19 cellular contexts compared by ENCODE assay signal in the genomic region with DNA sequence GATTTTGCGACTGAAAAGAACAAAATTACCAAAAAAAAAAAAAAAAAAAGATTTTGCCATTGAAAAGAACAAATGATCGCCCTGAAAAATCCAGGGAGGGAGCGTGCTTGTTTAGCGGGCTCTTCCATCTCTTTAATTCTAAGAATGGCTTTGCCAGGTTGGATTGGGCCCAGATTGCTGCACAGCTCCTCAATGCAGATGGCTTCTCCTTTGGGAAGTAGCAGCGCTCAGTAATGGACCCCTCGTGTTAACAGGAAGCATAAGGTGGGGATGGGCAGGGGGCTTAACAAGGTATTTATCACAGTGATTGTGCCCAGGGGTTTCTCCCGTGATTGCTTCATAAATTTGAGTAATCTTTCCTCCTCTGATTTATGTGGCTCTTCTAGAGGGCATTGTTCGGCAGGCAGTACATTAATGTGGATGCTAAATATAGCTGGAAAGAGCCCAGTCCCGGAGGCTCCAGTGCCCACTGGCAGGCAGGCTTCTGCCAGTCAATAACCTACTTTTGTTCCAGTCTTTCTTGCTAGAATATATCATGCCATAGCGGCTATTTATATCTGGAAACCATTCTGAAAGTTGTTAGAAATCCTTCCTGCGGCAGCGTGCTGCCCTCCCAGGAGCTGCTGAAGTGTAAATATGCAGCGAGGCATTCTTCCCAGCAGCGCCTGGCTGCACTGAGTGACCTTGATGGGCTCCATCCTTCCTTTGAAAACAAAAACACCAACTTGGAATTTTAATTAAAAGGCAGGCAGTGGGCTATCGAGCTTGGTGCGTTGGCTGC.
DNase-seq lines count a peak whose midpoint lies in the region; ATAC-seq and TF ChIP-seq lines count a peak whose summit lies in the region.
"Had no signal": no experiment of that assay in that cellular context is flagged by ENCODE, and none has a peak within 500 bp of the region (broad histone marks: within the 10 kb centered on the region; RNA-seq: fewer than 3 reads in every experiment).

No MANE protein-coding gene starts in this region.

- peaks cover 20% of the 10 kb centered on the region for H3K4me1 ChIP-seq in endodermal cell (ENCODE audit: control insufficient read depth, insufficient read depth, low read length)
- H3K4me1 ChIP-seq in muscle layer of duodenum (ENCODE audit: control insufficient read depth in 1 of 2, insufficient read depth in 2 of 2, low read length in 2 of 2), result peaks cover 0 to 16% of the 10 kb centered on the region in 2 donors
- H3K4me1 ChIP-seq in upper lobe of right lung, result peaks cover 2% of the 10 kb centered on the region

- H3K4me3 Mint-ChIP-seq in endodermal cell, result no peak overlapping the region
- H3K4me3 Mint-ChIP-seq in stimulated activated naive B cell treated with anti-CD40 and anti-IgM and Interleukin-4, amounts not matched to agents 10 μg/mL and 1 μg/mL and 100 μg/mL, for 72 hours, result no peak overlapping the region
- H3K4me3 Mint-ChIP-seq: immature natural killer cell; naive B cell; T-helper 2 cell treated with Interferon-gamma antibody and Interleukin-4, amounts not matched to agents 5 μg/mL and 100 μg/mL, for 36 hours had no signal

- H3K9me3 ChIP-seq in endodermal cell (ENCODE audit: control insufficient read depth, low read length) (no peaks in the 10 kb centered on the region), muscle layer of duodenum (ENCODE audit: control insufficient read depth in 1 of 2, low read length in 2 of 2) (no peaks in the 10 kb centered on the region), upper lobe of right lung (no peaks in the 10 kb centered on the region)
- H3K9me3 ChIP-seq: Peyer's patch had no signal

- no peak overlapping the region for H3K4me3 ChIP-seq in endodermal cell (ENCODE audit: low read length)
- H3K4me3 ChIP-seq in muscle layer of duodenum (ENCODE audit: low read depth in 1 of 2, low read length in 2 of 2), result peak overlapping the region; percentile 12 to 34
- H3K4me3 ChIP-seq in upper lobe of right lung, result no peak overlapping the region
- H3K4me3 ChIP-seq: Peyer's patch, skin epidermis had no signal

- H3K27me3 Mint-ChIP-seq in endodermal cell (ENCODE audit: insufficient read depth), result peaks cover 3% of the 10 kb centered on the region
- peaks cover 0 to 8% of the 10 kb centered on the region in 2 donors for H3K27me3 Mint-ChIP-seq in stimulated activated naive B cell treated with anti-CD40 and anti-IgM and Interleukin-4, amounts not matched to agents 10 μg/mL and 1 μg/mL and 100 μg/mL, for 72 hours

- peaks cover 4% of the 10 kb centered on the region for H3K9me3 Mint-ChIP-seq in endodermal cell
- H3K9me3 Mint-ChIP-seq in stimulated activated naive B cell treated with anti-CD40 and anti-IgM and Interleukin-4, amounts not matched to agents 10 μg/mL and 1 μg/mL and 100 μg/mL, for 72 hours, result peaks cover 0 to 2% of the 10 kb centered on the region in 2 donors
- H3K9me3 Mint-ChIP-seq: T-helper 2 cell treated with Interferon-gamma antibody and Interleukin-4, amounts not matched to agents 5 μg/mL and 100 μg/mL, for 36 hours had no signal

- TF ChIP-seq CTCF in endodermal cell (conservative IDR thresholded peaks at IDR 0.05) (no peak), upper lobe of right lung (IDR thresholded peaks at IDR 0.05) (no peak)

- H3K36me3 ChIP-seq in endodermal cell (ENCODE audit: control insufficient read depth, insufficient read depth, low read length) (no peaks in the 10 kb centered on the region), muscle layer of duodenum (ENCODE audit: control insufficient read depth in 1 of 2, insufficient read depth in 2 of 2, low read length in 2 of 2) (no peaks in the 10 kb centered on the region), upper lobe of right lung (no peaks in the 10 kb centered on the region)
- H3K36me3 ChIP-seq: Peyer's patch had no signal

- peak; percentile 20 for ATAC-seq in upper lobe of right lung
- ATAC-seq in stimulated activated naive B cell treated with anti-CD40 and anti-IgM and Interleukin-4, amounts not matched to agents 10 μg/mL and 1 μg/mL and 100 μg/mL, for 72 hours (replicated peaks), result no peak
- ATAC-seq: foreskin keratinocyte had no signal

- H3K9ac ChIP-seq in endodermal cell (ENCODE audit: extremely low read depth, low read length, poor library complexity, severe bottlenecking), result no peak overlapping the region

- H3K27ac ChIP-seq in endodermal cell (ENCODE audit: low read depth, low read length) (no peak overlapping the region), muscle layer of duodenum (ENCODE audit: low read length) (no peak overlapping the region), upper lobe of right lung (no peak overlapping the region)
- H3K27ac ChIP-seq: foreskin keratinocyte, Peyer's patch, skin epidermis had no signal

- no peak overlapping the region for H3K27ac Mint-ChIP-seq in endodermal cell
- no peak overlapping the region for H3K27ac Mint-ChIP-seq in stimulated activated naive B cell treated with anti-CD40 and anti-IgM and Interleukin-4, amounts not matched to agents 10 μg/mL and 1 μg/mL and 100 μg/mL, for 72 hours
- H3K27ac Mint-ChIP-seq: immature natural killer cell; naive B cell; T-helper 2 cell treated with Interferon-gamma antibody and Interleukin-4, amounts not matched to agents 5 μg/mL and 100 μg/mL, for 36 hours had no signal

- intact Hi-C loops in upper lobe of right lung (cut with DNase I), result no loop called here

- no peaks in the 10 kb centered on the region for H3K27me3 ChIP-seq in endodermal cell (ENCODE audit: control insufficient read depth, insufficient read depth, low read length, poor library complexity, severe bottlenecking)
- H3K27me3 ChIP-seq in muscle layer of duodenum (ENCODE audit: low read depth, low read length), result no peaks in the 10 kb centered on the region
- no peaks in the 10 kb centered on the region for H3K27me3 ChIP-seq in upper lobe of right lung
- H3K27me3 ChIP-seq: Peyer's patch had no signal

- WGBS in endodermal cell (ENCODE audit: insufficient coverage in 1 of 2, insufficient read length in 1 of 2), 2 experiments, result 63 to 72% methylated on average over 13 to 16 of the region's 16 CpGs

- peaks cover 17% of the 10 kb centered on the region for H3K4me1 Mint-ChIP-seq in endodermal cell
- no peaks in the 10 kb centered on the region for H3K4me1 Mint-ChIP-seq in stimulated activated naive B cell treated with anti-CD40 and anti-IgM and Interleukin-4, amounts not matched to agents 10 μg/mL and 1 μg/mL and 100 μg/mL, for 72 hours
- H3K4me1 Mint-ChIP-seq: immature natural killer cell, naive B cell had no signal

- H3K36me3 Mint-ChIP-seq in endodermal cell (ENCODE audit: low read depth), result no peaks in the 10 kb centered on the region
- H3K36me3 Mint-ChIP-seq in stimulated activated naive B cell treated with anti-CD40 and anti-IgM and Interleukin-4, amounts not matched to agents 10 μg/mL and 1 μg/mL and 100 μg/mL, for 72 hours, result no peaks in the 10 kb centered on the region
- H3K36me3 Mint-ChIP-seq: immature natural killer cell, naive B cell had no signal

- DNase-seq in NCI-H345 (lab: John Stamatoyannopoulos, UW) (peak; percentile 36), NCI-H345 treated with DMSO at 0.1 percent for 48 hours (lab: John Stamatoyannopoulos, UW; ENCODE audit: unreplicated experiment) (no peak), endodermal cell (peak; percentile 73), upper lobe of right lung (no peak), NCI-H1048 (lab: John Stamatoyannopoulos, UW) (no peak), EL (no peak)
- no peak for DNase-seq in stimulated activated naive B cell treated with anti-CD40 and anti-IgM and Interleukin-4, amounts not matched to agents 10 μg/mL and 1 μg/mL and 100 μg/mL, for 72 hours
- DNase-seq: activated CD4-positive, alpha-beta T cell treated with anti-CD3 and anti-CD28 coated beads for 4 hours; Caco-2; effector CD4-positive, alpha-beta T cell; foreskin keratinocyte; immature natural killer cell; MM.1S; naive B cell; NCI-H226 had no signal

Comparison
In these comparisons a context has a peak if more than half of its experiments do, and no peak if none do; other contexts are left out.
1. DNase-seq: peak in NCI-H345 (single experiment) and endodermal cell (single experiment); none in NCI-H345 treated with DMSO at 0.1 percent for 48 hours (single experiment), upper lobe of right lung (single experiment), NCI-H1048 (single experiment), stimulated activated naive B cell treated with anti-CD40 and anti-IgM and Interleukin-4, amounts not matched to agents 10 μg/mL and 1 μg/mL and 100 μg/mL, for 72 hours (single experiment) and EL (single experiment).
2. H3K4me3 ChIP-seq: peak in muscle layer of duodenum (2 of 2); none in endodermal cell (single experiment) and upper lobe of right lung (single experiment).